Comparison of ENCODE assay signal across 13 cellular contexts in genomic region chr15:42456539-42456938, GRCh38. TPM values are rescaled to one million over a fixed set of nuclear protein-coding genes. Genes with fewer than 3 reads are reported as not detected.
DNase-seq lines count a peak whose midpoint lies in the region; ATAC-seq and TF ChIP-seq lines count a peak whose summit lies in the region.
"Had no signal": no experiment of that assay in that cellular context is flagged by ENCODE, and none has a peak within 500 bp of the region (broad histone marks: within the 10 kb centered on the region; RNA-seq: fewer than 3 reads in every experiment).

No MANE protein-coding gene starts in this region.

- no peaks in the 10 kb centered on the region for H3K9me3 ChIP-seq in GM23248 (ENCODE audit: low read depth)
- H3K9me3 ChIP-seq in right cardiac atrium (ENCODE audit: control insufficient read depth, low read length) = no peaks in the 10 kb centered on the region
- H3K9me3 ChIP-seq in spleen = no peaks in the 10 kb centered on the region

- peak; percentile 26 for DNase-seq in GM23248
- no peak for DNase-seq in right cardiac atrium
- no peak for DNase-seq in spleen
- DNase-seq in progenitor cell of endocrine pancreas (ENCODE audit: low spot score, unreplicated experiment) = no peak
- no peak for DNase-seq in DMS153 treated with DMSO at 0.1 percent for 48 hours (lab: John Stamatoyannopoulos, UW; ENCODE audit: unreplicated experiment)
- no peak for DNase-seq in left colon
- DNase-seq: activated T-cell treated with anti-CD3 and anti-CD28 coated beads, Interleukin-2, amount 50 U/mL, for 24 hours; foreskin melanocyte; H7; NCI-H345 had no signal

- peak overlapping the region; percentile 66 for H3K4me2 ChIP-seq in GM23248 (ENCODE audit: unreplicated experiment)

- intact Hi-C loops in right cardiac atrium (cut with DNase I) = loop anchor here in 1 of 4 donors (10.0 kb wide), 1 partner anchor 52 kb away; no protein-coding TSS in a partner anchor
- intact Hi-C loops in spleen (cut with DNase I; ENCODE audit: low total_unique reads) = no loop called here
- intact Hi-C loops in left colon (cut with DNase I, micrococcal nuclease) = no loop called here

- peaks cover 41% of the 10 kb centered on the region for H3K36me3 Mint-ChIP-seq in brain
- peaks cover 10% of the 10 kb centered on the region for H3K36me3 Mint-ChIP-seq in progenitor cell of endocrine pancreas (ENCODE audit: insufficient read depth)

- H3K27me3 ChIP-seq in GM23248 (replicated peaks; ENCODE audit: insufficient read depth) (no peaks in the 10 kb centered on the region), right cardiac atrium (ENCODE audit: control insufficient read depth, insufficient read depth) (no peaks in the 10 kb centered on the region), spleen (replicated peaks in 1 of 7) (no peaks in the 10 kb centered on the region)

- H3K9ac ChIP-seq in GM23248 = peak overlapping the region; percentile 81

- H3K27ac ChIP-seq in GM23248 (peak overlapping the region; percentile 96), right cardiac atrium (ENCODE audit: low read length) (peak overlapping the region; percentile 52), spleen (peak overlapping the region in 6 of 8 donors; percentile 66 to 76 (median 69))

- H3F3A ChIP-seq in GM23248 (ENCODE audit: insufficient read depth) = peaks cover 40% of the 10 kb centered on the region

- H3K9me2 ChIP-seq in GM23248 (ENCODE audit: insufficient read depth) = no peaks in the 10 kb centered on the region

- H3K27me3 Mint-ChIP-seq in brain (no peaks in the 10 kb centered on the region), progenitor cell of endocrine pancreas (no peaks in the 10 kb centered on the region)
- H3K27me3 Mint-ChIP-seq: activated T-cell treated with anti-CD3 and anti-CD28 coated beads, Interleukin-2, amount 50 U/mL, for 24 hours had no signal

- peaks cover 0 to 3% (median 0%) of the 10 kb centered on the region in 5 experiments for H3K9me3 Mint-ChIP-seq in brain
- H3K9me3 Mint-ChIP-seq in progenitor cell of endocrine pancreas (ENCODE audit: low read depth) = no peaks in the 10 kb centered on the region
- H3K9me3 Mint-ChIP-seq: activated T-cell treated with anti-CD3 and anti-CD28 coated beads, Interleukin-2, amount 50 U/mL, for 24 hours; CD14-positive monocyte had no signal

- H2AFZ ChIP-seq in GM23248 = no peak overlapping the region

- H3K36me3 ChIP-seq in GM23248 (ENCODE audit: low read depth) (peaks cover 3% of the 10 kb centered on the region), spleen (peaks cover 0 to 48% (median 15%) of the 10 kb centered on the region in 6 donors)

- peaks cover 65% of the 10 kb centered on the region for H3K79me2 ChIP-seq in GM23248 (ENCODE audit: insufficient read depth)

- H4K20me1 ChIP-seq in GM23248 (ENCODE audit: insufficient read depth) = no peaks in the 10 kb centered on the region

- in situ Hi-C loops in GM23248 (cut with MboI) = no loop called here

- ATAC-seq in right cardiac atrium (no peak), HG02588 (IDR thresholded peaks at IDR 0.05; ENCODE audit: unreplicated experiment) (no peak), left colon (no peak)

- TF ChIP-seq POLR2A in spleen (IDR thresholded peaks at IDR 0.05) = no peak

- peaks cover 42% of the 10 kb centered on the region for H3K4me1 Mint-ChIP-seq in brain
- peaks cover 7% of the 10 kb centered on the region for H3K4me1 Mint-ChIP-seq in progenitor cell of endocrine pancreas (ENCODE audit: low read depth)
- H3K4me1 Mint-ChIP-seq: CD14-positive monocyte had no signal

- peaks cover 37% of the 10 kb centered on the region for H3K4me1 ChIP-seq in GM23248 (ENCODE audit: insufficient read depth)
- peaks cover 3% of the 10 kb centered on the region for H3K4me1 ChIP-seq in right cardiac atrium (ENCODE audit: control insufficient read depth, insufficient read depth, low read length)
- H3K4me1 ChIP-seq in spleen = peaks cover 7 to 56% (median 29%) of the 10 kb centered on the region in 6 donors

- H3K4me3 ChIP-seq in GM23248 (peak overlapping the region; percentile 55), right cardiac atrium (ENCODE audit: low read length) (peak overlapping the region; percentile 81), spleen (peak overlapping the region in 3 of 8 donors; percentile 6 to 32 (median 21))

- no peak for TF ChIP-seq CTCF in brain (conservative IDR thresholded peaks at IDR 0.05)
- TF ChIP-seq CTCF in spleen (IDR thresholded peaks at IDR 0.05 in 8 of 11, conservative IDR thresholded peaks at IDR 0.05 in 3 of 11) = no peak
- no peak for TF ChIP-seq CTCF in progenitor cell of endocrine pancreas (IDR thresholded peaks at IDR 0.05; ENCODE audit: unreplicated experiment)

- H3K27ac Mint-ChIP-seq in brain (peak overlapping the region in 4 of 5 experiments; percentile 89 to 98 (median 94)), progenitor cell of endocrine pancreas (no peak overlapping the region)
- H3K27ac Mint-ChIP-seq: activated T-cell treated with anti-CD3 and anti-CD28 coated beads, Interleukin-2, amount 50 U/mL, for 24 hours had no signal

- H3K4me3 Mint-ChIP-seq in brain (peak overlapping the region; percentile 53 to 89 (median 77)), progenitor cell of endocrine pancreas (ENCODE audit: low read depth) (no peak overlapping the region)
- H3K4me3 Mint-ChIP-seq: activated T-cell treated with anti-CD3 and anti-CD28 coated beads, Interleukin-2, amount 50 U/mL, for 24 hours; CD14-positive monocyte had no signal

RNA-seq across cellular contexts. Expression of gene ZNF106, which starts 34.4 kb away (rescaled TPM):
- 35.7 and 37.8 TPM in 2 replicates for total RNA-seq in GM23248 (2014; rRNA removed; shearing (Covaris generic))
- polyA plus RNA-seq in GM23248 (2016; fragmentation: Nextera tagmentation; extraction: Ambion mirVana) (43.8 and 44.5 TPM in 2 replicates), brain (ENCODE audit: insufficient read depth, low read depth, low replicate concordance) (19.3 TPM), right cardiac atrium (94.6 TPM), spleen (1 to 10 TPM; 4.6 to 9.2 (median 5.3) TPM)
- total RNA-seq in right cardiac atrium (100 to 1,000 TPM; 408 to 507 (median 423) TPM), spleen (10 to 100 TPM; 62.5 to 93.3 (median 75.7) TPM), progenitor cell of endocrine pancreas (47.5 and 52.4 TPM in 2 replicates), left colon (10 to 100 TPM; 32.8 to 48.6 TPM)

RNA-seq across cellular contexts. Expression of gene SNAP23, which starts 38.9 kb away (rescaled TPM):
- total RNA-seq in GM23248 (2014; rRNA removed; shearing (Covaris generic)) = 47.4 and 57.0 TPM in 2 replicates
- polyA plus RNA-seq in GM23248 (2016; fragmentation: Nextera tagmentation; extraction: Ambion mirVana) (58.2 and 61.7 TPM in 2 replicates), brain (ENCODE audit: insufficient read depth, low read depth, low replicate concordance) (12.8 TPM), right cardiac atrium (28.4 TPM), spleen (10 to 100 TPM; 60.8 to 79.9 (median 66.7) TPM)
- total RNA-seq in right cardiac atrium (10 to 100 TPM; 33.7 to 42.7 (median 39.0) TPM), spleen (100 to 1,000 TPM in 6 of 7 donors, 10 to 100 TPM in 1; 98.8 to 151 (median 115) TPM), progenitor cell of endocrine pancreas (57.4 and 67.4 TPM in 2 replicates), left colon (10 to 100 TPM; 62.4 to 97.3 TPM)
